10 cellular contexts compared by ENCODE assay signal in the genomic region with DNA sequence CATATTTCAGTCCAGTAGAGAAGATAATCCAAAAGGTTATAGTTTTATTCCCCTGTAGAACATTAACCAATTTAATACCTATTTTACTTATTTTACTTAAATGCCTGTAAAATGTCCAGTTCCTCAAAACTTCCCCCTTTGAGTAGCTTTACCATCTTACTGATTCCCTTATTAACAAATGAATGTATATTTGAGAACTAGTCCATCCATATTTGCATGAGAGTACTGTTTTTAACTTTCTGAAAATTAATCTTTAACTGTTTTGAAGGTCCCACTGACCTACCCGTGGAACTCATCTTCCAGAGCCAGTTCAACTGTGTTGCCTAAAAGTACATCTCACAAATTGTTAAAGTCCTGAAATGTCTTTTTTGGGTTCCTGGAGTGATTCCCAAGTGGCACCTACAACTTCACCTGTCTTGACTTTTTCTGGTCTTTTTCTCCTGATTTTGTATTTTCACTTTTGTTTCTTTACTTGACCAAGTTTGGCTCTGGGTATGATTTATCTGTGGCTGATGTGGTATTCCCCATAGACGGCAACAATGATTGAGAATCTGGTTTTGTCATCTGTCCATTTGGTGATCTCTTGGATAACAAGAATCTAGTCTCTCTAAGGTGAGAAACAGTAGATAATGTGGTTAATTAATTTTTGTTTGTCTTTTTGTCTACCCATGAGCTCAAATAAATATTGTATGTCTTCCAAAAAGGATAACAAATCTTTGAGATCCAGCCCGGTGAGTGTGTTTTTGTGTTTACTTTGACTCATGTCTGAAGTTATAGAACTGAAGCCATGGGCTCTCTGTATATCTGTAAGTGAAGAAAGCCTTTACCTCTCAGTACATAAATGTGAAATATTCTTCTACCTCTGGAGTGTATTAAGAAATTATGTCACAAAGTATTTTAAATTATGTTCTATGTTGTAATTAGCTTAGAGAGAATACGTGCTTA.
DNase-seq lines count a peak whose midpoint lies in the region; ATAC-seq, FAIRE-seq and TF ChIP-seq lines count a peak whose summit lies in the region.
"Had no signal": no experiment of that assay in that cellular context is flagged by ENCODE, and none has a peak within 500 bp of the region (broad histone marks: within the 10 kb centered on the region; RNA-seq: fewer than 3 reads in every experiment).

No MANE protein-coding gene starts in this region.

- no peak overlapping the region for H3K4me3 ChIP-seq in dorsolateral prefrontal cortex

- DNase-seq in activated effector memory CD4-positive, alpha-beta T cell treated with anti-CD3 and anti-CD28 coated beads, Interleukin-2, amount 50 U/mL, for 16 hours = no peak
- DNase-seq in dorsolateral prefrontal cortex = no peak
- no peak for DNase-seq in CD14-positive monocyte (ENCODE audit: low spot score)
- DNase-seq in H54 (ENCODE audit: insufficient read length, low spot score) = no peak
- DNase-seq: NCI-H1105 had no signal

- peaks cover 9% of the 10 kb centered on the region for H3K4me1 Mint-ChIP-seq in activated T-helper 17 cell treated with anti-CD3 and anti-CD28 coated beads, Interleukin-2, amount 50 U/mL, for 72 hours
- H3K4me1 Mint-ChIP-seq in CD14-positive monocyte = peaks cover 3% of the 10 kb centered on the region

- intact Hi-C loops in dorsolateral prefrontal cortex (cut with DNase I) (no loop called here), CD14-positive monocyte (cut with micrococcal nuclease) (no loop called here)

- TF ChIP-seq CTCF in dorsolateral prefrontal cortex (IDR thresholded peaks at IDR 0.05 in 54 of 56, conservative IDR thresholded peaks at IDR 0.05 in 2 of 56; ENCODE audit: low read depth in 1 of 56, partially characterized antibody in 56 of 56) (no peak), CD14-positive monocyte (IDR thresholded peaks at IDR 0.05) (no peak)

- H3K27me3 Mint-ChIP-seq in activated T-helper 17 cell treated with anti-CD3 and anti-CD28 coated beads, Interleukin-2, amount 50 U/mL, for 72 hours = no peaks in the 10 kb centered on the region
- no peaks in the 10 kb centered on the region for H3K27me3 Mint-ChIP-seq in CD14-positive monocyte (ENCODE audit: low read depth in 3 of 3)
- H3K27me3 Mint-ChIP-seq: central memory CD8-positive, alpha-beta T cell had no signal

- no peak for FAIRE-seq in H54 (lab: Jason Lieb, UNC)

- H3K27ac ChIP-seq in dorsolateral prefrontal cortex = no peak overlapping the region

- peak overlapping the region; percentile 74 for H3K27ac Mint-ChIP-seq in activated T-helper 17 cell treated with anti-CD3 and anti-CD28 coated beads, Interleukin-2, amount 50 U/mL, for 72 hours
- H3K27ac Mint-ChIP-seq in CD14-positive monocyte = no peak overlapping the region

- no peaks in the 10 kb centered on the region for H3K27me3 ChIP-seq in dorsolateral prefrontal cortex

- H3K4me3 Mint-ChIP-seq in activated T-helper 17 cell treated with anti-CD3 and anti-CD28 coated beads, Interleukin-2, amount 50 U/mL, for 72 hours = peak overlapping the region; percentile 58
- H3K4me3 Mint-ChIP-seq in CD14-positive monocyte = no peak overlapping the region
- H3K4me3 Mint-ChIP-seq: central memory CD8-positive, alpha-beta T cell had no signal

- H3K9me3 Mint-ChIP-seq in activated T-helper 17 cell treated with anti-CD3 and anti-CD28 coated beads, Interleukin-2, amount 50 U/mL, for 72 hours = no peaks in the 10 kb centered on the region
- no peaks in the 10 kb centered on the region for H3K9me3 Mint-ChIP-seq in CD14-positive monocyte
- H3K9me3 Mint-ChIP-seq: central memory CD8-positive, alpha-beta T cell had no signal

- ATAC-seq in GM19452 (IDR thresholded peaks at IDR 0.05; ENCODE audit: unreplicated experiment) (peak; percentile 91), HG03064 (IDR thresholded peaks at IDR 0.05; ENCODE audit: low read depth, unreplicated experiment) (peak; percentile 83)
- peak; percentile 90 for ATAC-seq in activated T-helper 17 cell treated with anti-CD3 and anti-CD28 coated beads, Interleukin-2, amount 50 U/mL, for 72 hours (replicated peaks)

- TF ChIP-seq POLR2A in GM15510 (IDR thresholded peaks at IDR 0.05; ENCODE audit: borderline replicate concordance, extremely low read depth, insufficient read length) = peak; percentile 48
- no peak for TF ChIP-seq POLR2A in H54 (IDR thresholded peaks at IDR 0.05; ENCODE audit: low read depth, low read length)

- no peaks in the 10 kb centered on the region for H3K36me3 Mint-ChIP-seq in activated T-helper 17 cell treated with anti-CD3 and anti-CD28 coated beads, Interleukin-2, amount 50 U/mL, for 72 hours (ENCODE audit: low read depth)
- H3K36me3 Mint-ChIP-seq in CD14-positive monocyte = no peaks in the 10 kb centered on the region
